In genomic region chr20:5191829-5192569, GRCh38 we compare ENCODE assay signal across 8 cellular contexts.
A peak's percentile ranks its signal among the peaks of the same experiment; 100 is the strongest.
DNase-seq lines count a peak whose midpoint lies in the region; ATAC-seq, FAIRE-seq and TF ChIP-seq lines count a peak whose summit lies in the region.

No MANE protein-coding gene starts in this region.

- FAIRE-seq in islet of Langerhans (lab: Jason Lieb, UNC) = peak; percentile 99

- DNase-seq in Caki2 (ENCODE audit: low read depth) (peak; percentile 58), NCI-H1105 (lab: John Stamatoyannopoulos, UW) (peak; percentile 28), SKM-1 treated with dmso at 0.1 percent for 144 hours (lab: John Stamatoyannopoulos, UW; ENCODE audit: unreplicated experiment) (peak; percentile 22), cardiac fibroblast (ENCODE audit: low read depth in 2 of 2) (peak; percentile 86 to 89)
- DNase-seq in stimulated activated CD4-positive, alpha-beta T cell treated with anti-CD3 and anti-CD28 coated beads, Interleukin-4, amount 100 ng/mL, for 24 hours = peak; percentile 31

- ATAC-seq in GM19467 (IDR thresholded peaks at IDR 0.05; ENCODE audit: unreplicated experiment) (peak; percentile 38), GM21526 (IDR thresholded peaks at IDR 0.05; ENCODE audit: low FRiP score, unreplicated experiment) (no peak)

- H3K4me3 ChIP-seq in cardiac fibroblast (replicated peaks in 1 of 2; ENCODE audit: low read depth in 2 of 2, low read length in 2 of 2) = no peak overlapping the region

- TF ChIP-seq CTCF in cardiac fibroblast (IDR thresholded peaks at IDR 0.05; ENCODE audit: low read depth, low read length) = peak; percentile 70

- in situ Hi-C loops in Caki2 (cut with HindIII; ENCODE audit: low pct_unique_long_range_greater_than_20kb, low sequenced_read_pairs) = no loop called here

Comparison
In these comparisons a context has a peak if more than half of its experiments do, and no peak if none do; other contexts are left out.
1. DNase-seq: peak in every context shown above with its lines; median percentile 88 in cardiac fibroblast; 58 in Caki2; 31 in stimulated activated CD4-positive, alpha-beta T cell treated with anti-CD3 and anti-CD28 coated beads, Interleukin-4, amount 100 ng/mL, for 24 hours; 28 in NCI-H1105; 22 in SKM-1 treated with dmso at 0.1 percent for 144 hours.